In the genomic region with DNA sequence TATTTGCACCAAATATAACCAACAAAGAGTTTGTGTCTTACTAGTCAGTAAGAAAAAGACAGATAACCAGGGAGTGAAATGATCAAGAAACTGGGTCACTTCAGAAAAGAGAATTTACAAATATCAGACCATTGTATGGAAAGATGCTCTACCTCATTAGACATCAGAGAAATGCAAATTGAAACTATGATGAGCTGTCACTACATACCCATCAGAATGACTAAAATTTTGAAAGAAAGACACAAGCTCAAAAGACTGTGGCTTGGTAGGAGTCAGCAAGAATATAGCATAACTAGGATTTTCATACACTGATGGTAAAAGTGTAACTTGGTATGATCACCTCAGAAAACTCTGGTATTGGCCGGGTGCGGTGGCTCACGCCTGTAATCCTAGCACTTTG, we compare ENCODE assay signal across 7 cellular contexts.
"Had no signal": no experiment of that assay in that cellular context is flagged by ENCODE, and none has a peak within 500 bp of the region (broad histone marks: within the 10 kb centered on the region; RNA-seq: fewer than 3 reads in every experiment).

No MANE protein-coding gene starts in this region.

- DNase-seq: GDM1, GF-D8 had no signal

- FAIRE-seq: G401.6, GM12891, GM12892, GM18507, GM19239 had no signal
